ENCODE assay signal across 18 cellular contexts in genomic region chr9:108609227-108609894, GRCh38.
DNase-seq lines count a peak whose midpoint lies in the region; ATAC-seq and TF ChIP-seq lines count a peak whose summit lies in the region.
"Had no signal": no experiment of that assay in that cellular context is flagged by ENCODE, and none has a peak within 500 bp of the region (broad histone marks: within the 10 kb centered on the region; RNA-seq: fewer than 3 reads in every experiment).

No MANE protein-coding gene starts in this region.

- H3K9me3 ChIP-seq in mammary epithelial cell (replicated peaks; ENCODE audit: insufficient read depth, low read length): no peaks in the 10 kb centered on the region
- H3K9me3 ChIP-seq: BLaER1 treated with 17β-estradiol and CSF1 and Interleukin-3, amounts not matched to agents 10 nM and 100 nM; ovary had no signal

- DNase-seq in BJ (ENCODE audit: low read depth) (peak; percentile 63), LoVo (ENCODE audit: low spot score) (peak; percentile 25), mammary epithelial cell (peak; percentile 31), left colon (no peak), CD14-positive monocyte (ENCODE audit: low spot score) (no peak), COLO668 (lab: John Stamatoyannopoulos, UW; ENCODE audit: unreplicated experiment) (no peak)
- no peak for DNase-seq in activated naive CD4-positive, alpha-beta T cell treated with anti-CD3 and anti-CD28 coated beads for 36 hours
- DNase-seq in stimulated activated CD4-positive, alpha-beta T cell treated with anti-CD3 and anti-CD28 coated beads, Interleukin-2, amount 100 ng/mL, for 48 hours: no peak
- DNase-seq: activated CD4-positive, alpha-beta memory T cell treated with anti-CD3 and anti-CD28 coated beads, Interleukin-2, amount 10 ng/mL, durations not matched to agents 7 days and 5 days; activated T-cell treated with anti-CD3 and anti-CD28 coated beads, Interleukin-2, amount 50 U/mL, for 72 hours; DMS153; endodermal cell; NCI-H1417 treated with DMSO at 0.1 percent for 48 hours; ovary; stimulated activated CD4-positive, alpha-beta T cell treated with anti-CD3 and anti-CD28 coated beads, Interleukin-4, amount 100 ng/mL, for 1 hour had no signal

- CTCF ChIA-PET in BJ (lab: Yijun Ruan, JAX): no interaction called here
- CTCF ChIA-PET in mammary epithelial cell (lab: Charles Lee; ENCODE audit: low non-redundant PET): no interaction called here
- CTCF ChIA-PET in activated naive CD4-positive, alpha-beta T cell treated with anti-CD3 and anti-CD28 coated beads for 36 hours (lab: Charles Lee): no interaction called here

- dilution Hi-C loops in mammary epithelial cell (cut with HindIII; ENCODE audit: low sequenced_read_pairs): no loop called here

- in situ Hi-C loops in mammary epithelial cell (cut with MboI; ENCODE audit: low sequenced_read_pairs in 2 of 2): no loop called here

- no peaks in the 10 kb centered on the region for H4K20me1 ChIP-seq in mammary epithelial cell (ENCODE audit: insufficient read depth, low read length)
- H4K20me1 ChIP-seq: BLaER1 treated with 17β-estradiol and CSF1 and Interleukin-3, amounts not matched to agents 10 nM and 100 nM had no signal

- no peak for TF ChIP-seq CTCF in BJ (IDR thresholded peaks at IDR 0.05; ENCODE audit: insufficient read depth, low read depth, low read length)
- no peak for TF ChIP-seq CTCF in mammary epithelial cell (conservative IDR thresholded peaks at IDR 0.05 in 1 of 2, IDR thresholded peaks at IDR 0.05 in 1 of 2; ENCODE audit: extremely low read depth in 1 of 2, insufficient read depth in 1 of 2, low read depth in 1 of 2, low read length in 2 of 2)
- no peak for TF ChIP-seq CTCF in CD14-positive monocyte (IDR thresholded peaks at IDR 0.05)

- BruUV-seq in mammary epithelial cell (replicated peaks; lab: Mats Ljungman, UMichigan): no TSS peak

- H3K9ac ChIP-seq in mammary epithelial cell (ENCODE audit: insufficient read depth, low read length): no peak overlapping the region
- H3K9ac ChIP-seq: BLaER1 treated with 17β-estradiol and CSF1 and Interleukin-3, amounts not matched to agents 10 nM and 100 nM had no signal

- H3K4me1 ChIP-seq in mammary epithelial cell (ENCODE audit: insufficient read depth, low read length): peaks cover 14% of the 10 kb centered on the region
- H3K4me1 ChIP-seq: BLaER1 treated with 17β-estradiol and CSF1 and Interleukin-3, amounts not matched to agents 10 nM and 100 nM had no signal

- H3K36me3 ChIP-seq in BJ (ENCODE audit: control insufficient read depth, insufficient read depth, low read length) (no peaks in the 10 kb centered on the region), mammary epithelial cell (ENCODE audit: insufficient read depth, low read length) (no peaks in the 10 kb centered on the region)
- H3K36me3 ChIP-seq: BLaER1 treated with 17β-estradiol and CSF1 and Interleukin-3, amounts not matched to agents 10 nM and 100 nM; ovary had no signal

- H3K4me1 Mint-ChIP-seq in activated naive CD4-positive, alpha-beta T cell treated with anti-CD3 and anti-CD28 coated beads for 36 hours (ENCODE audit: low read depth): no peaks in the 10 kb centered on the region
- H3K4me1 Mint-ChIP-seq in CD14-positive monocyte: peaks cover 6% of the 10 kb centered on the region
- H3K4me1 Mint-ChIP-seq: activated CD4-positive, alpha-beta memory T cell treated with anti-CD3 and anti-CD28 coated beads, Interleukin-2, amount 10 ng/mL, durations not matched to agents 7 days and 5 days; central memory CD8-positive, alpha-beta T cell had no signal

- H3K27ac Mint-ChIP-seq in activated naive CD4-positive, alpha-beta T cell treated with anti-CD3 and anti-CD28 coated beads for 36 hours: no peak overlapping the region
- no peak overlapping the region for H3K27ac Mint-ChIP-seq in CD14-positive monocyte
- H3K27ac Mint-ChIP-seq: activated CD4-positive, alpha-beta memory T cell treated with anti-CD3 and anti-CD28 coated beads, Interleukin-2, amount 10 ng/mL, durations not matched to agents 7 days and 5 days; activated T-cell treated with anti-CD3 and anti-CD28 coated beads, Interleukin-2, amount 50 U/mL, for 72 hours; endodermal cell had no signal

- H3K27me3 Mint-ChIP-seq in activated naive CD4-positive, alpha-beta T cell treated with anti-CD3 and anti-CD28 coated beads for 36 hours (ENCODE audit: low read depth): peaks cover 1% of the 10 kb centered on the region
- H3K27me3 Mint-ChIP-seq in CD14-positive monocyte (ENCODE audit: low read depth in 3 of 3): peaks cover 0 to 2% (median 1%) of the 10 kb centered on the region in 3 donors
- H3K27me3 Mint-ChIP-seq: activated CD4-positive, alpha-beta memory T cell treated with anti-CD3 and anti-CD28 coated beads, Interleukin-2, amount 10 ng/mL, durations not matched to agents 7 days and 5 days; central memory CD8-positive, alpha-beta T cell had no signal

- peak; percentile 15 for ATAC-seq in left colon
- ATAC-seq: activated T-cell treated with anti-CD3 and anti-CD28 coated beads, Interleukin-2, amount 50 U/mL, for 72 hours; K562 had no signal

- intact Hi-C loops in mammary epithelial cell (cut with micrococcal nuclease) (no loop called here), left colon (cut with DNase I, micrococcal nuclease) (no loop called here), CD14-positive monocyte (cut with micrococcal nuclease) (loop anchor here in 1 of 2 donors (5.0 kb wide), 1 partner anchor 48 kb away; no protein-coding TSS in a partner anchor)
- intact Hi-C loops in activated naive CD4-positive, alpha-beta T cell treated with anti-CD3 and anti-CD28 coated beads for 36 hours (cut with micrococcal nuclease): no loop called here

- no peaks in the 10 kb centered on the region for H3K36me3 Mint-ChIP-seq in activated naive CD4-positive, alpha-beta T cell treated with anti-CD3 and anti-CD28 coated beads for 36 hours (ENCODE audit: low read depth)
- H3K36me3 Mint-ChIP-seq in CD14-positive monocyte: no peaks in the 10 kb centered on the region

- H3K9me3 Mint-ChIP-seq in activated naive CD4-positive, alpha-beta T cell treated with anti-CD3 and anti-CD28 coated beads for 36 hours: no peaks in the 10 kb centered on the region
- H3K9me3 Mint-ChIP-seq in CD14-positive monocyte: peaks cover 0 to 2% (median 0%) of the 10 kb centered on the region in 7 donors
- H3K9me3 Mint-ChIP-seq: activated CD4-positive, alpha-beta memory T cell treated with anti-CD3 and anti-CD28 coated beads, Interleukin-2, amount 10 ng/mL, durations not matched to agents 7 days and 5 days; endodermal cell had no signal

- POLR2A ChIA-PET in BJ (lab: Charles Lee): no interaction called here

- no peaks in the 10 kb centered on the region for H3K79me2 ChIP-seq in mammary epithelial cell (ENCODE audit: insufficient read depth, low read length)

- H3K4me3 Mint-ChIP-seq in activated naive CD4-positive, alpha-beta T cell treated with anti-CD3 and anti-CD28 coated beads for 36 hours: no peak overlapping the region
- H3K4me3 Mint-ChIP-seq in CD14-positive monocyte: no peak overlapping the region
- H3K4me3 Mint-ChIP-seq: activated CD4-positive, alpha-beta memory T cell treated with anti-CD3 and anti-CD28 coated beads, Interleukin-2, amount 10 ng/mL, durations not matched to agents 7 days and 5 days; activated T-cell treated with anti-CD3 and anti-CD28 coated beads, Interleukin-2, amount 50 U/mL, for 72 hours; central memory CD8-positive, alpha-beta T cell; endodermal cell had no signal

- WGBS in mammary epithelial cell (ENCODE audit: low coverage, missing lambda C conversion rate): 19% methylated on average over 4 of the region's 4 CpGs

- H2AFZ ChIP-seq in mammary epithelial cell (ENCODE audit: low read depth, low read length): no peak overlapping the region

- H3K4me2 ChIP-seq in mammary epithelial cell (ENCODE audit: insufficient read depth, low read depth, low read length): no peak overlapping the region
- H3K4me2 ChIP-seq: BLaER1 treated with 17β-estradiol and CSF1 and Interleukin-3, amounts not matched to agents 10 nM and 100 nM had no signal

- H3K27me3 ChIP-seq in BJ (ENCODE audit: control insufficient read depth, insufficient read depth, low read length) (no peaks in the 10 kb centered on the region), mammary epithelial cell (ENCODE audit: insufficient read depth, low read length) (no peaks in the 10 kb centered on the region)
- H3K27me3 ChIP-seq: BLaER1 treated with 17β-estradiol and CSF1 and Interleukin-3, amounts not matched to agents 10 nM and 100 nM; ovary had no signal

- no peak overlapping the region for H3K4me3 ChIP-seq in BJ (ENCODE audit: low read depth, low read length)
- H3K4me3 ChIP-seq in mammary epithelial cell (replicated peaks in 1 of 3; ENCODE audit: insufficient read depth in 1 of 3, low read depth in 2 of 3, low read length in 3 of 3): no peak overlapping the region
- H3K4me3 ChIP-seq: BLaER1 treated with 17β-estradiol and CSF1 and Interleukin-3, amounts not matched to agents 10 nM and 100 nM; K562; ovary had no signal

- no peak overlapping the region for H3K27ac ChIP-seq in mammary epithelial cell (ENCODE audit: insufficient read depth, low read depth, low read length)
- H3K27ac ChIP-seq: BLaER1 treated with 17β-estradiol and CSF1 and Interleukin-3, amounts not matched to agents 10 nM and 100 nM; ovary had no signal

Comparison
In these comparisons a context has a peak if more than half of its experiments do, and no peak if none do; other contexts are left out.
1. DNase-seq: peak in BJ (single experiment), LoVo (single experiment) and mammary epithelial cell (single experiment); none in left colon (0 of 2), activated naive CD4-positive, alpha-beta T cell treated with anti-CD3 and anti-CD28 coated beads for 36 hours (single experiment), stimulated activated CD4-positive, alpha-beta T cell treated with anti-CD3 and anti-CD28 coated beads, Interleukin-2, amount 100 ng/mL, for 48 hours (0 of 2), CD14-positive monocyte (single experiment) and COLO668 (single experiment).